In genomic region chr10:131009801-131010200, GRCh38 we compare ENCODE assay signal across 24 cellular contexts.
"Had no signal": no experiment of that assay in that cellular context is flagged by ENCODE, and none has a peak within 500 bp of the region (broad histone marks: within the 10 kb centered on the region; RNA-seq: fewer than 3 reads in every experiment).

No MANE protein-coding gene starts in this region.

- H3K9ac ChIP-seq: neural progenitor cell, parathyroid adenoma had no signal

- H3K36me3 ChIP-seq: neural progenitor cell, ovary, right lobe of liver, sigmoid colon, stomach, suprapubic skin, tibial artery, transverse colon, upper lobe of right lung, uterus had no signal

- H3K4me3 ChIP-seq: neural progenitor cell, ovary, psoas muscle, right lobe of liver, sigmoid colon, stomach, suprapubic skin, testis, tibial artery, transverse colon, upper lobe of right lung, uterus had no signal

- ATAC-seq: natural killer cell; psoas muscle; right cardiac atrium; right lobe of liver; stimulated activated effector memory CD8-positive, alpha-beta T cell treated with anti-CD3 and anti-CD28 coated beads, Interleukin-12 subunit alpha, Interleukin-12 subunit beta, amount 100 ng/mL, for 72 hours; stimulated activated naive B cell treated with anti-CD40 and anti-IgM and Interleukin-4, amounts not matched to agents 10 μg/mL and 1 μg/mL and 100 μg/mL, for 72 hours; upper lobe of right lung had no signal

- H3K27me3 ChIP-seq: neural progenitor cell, ovary, right lobe of liver, sigmoid colon, testis, transverse colon, upper lobe of right lung, uterus had no signal

- DNase-seq: natural killer cell; occipital lobe; ovary; psoas muscle; right cardiac atrium; sigmoid colon; small intestine; stimulated activated CD4-positive, alpha-beta T cell treated with anti-CD3 and anti-CD28 coated beads, Interleukin-15, amount 100 ng/mL, for 24 hours; stimulated activated CD4-positive, alpha-beta T cell treated with anti-CD3 and anti-CD28 coated beads, Interleukin-2, amount 100 ng/mL, for 24 hours; stimulated activated CD4-positive, alpha-beta T cell treated with anti-CD3 and anti-CD28 coated beads, Interleukin-2, amount 100 ng/mL, for 48 hours; stimulated activated CD4-positive, alpha-beta T cell treated with anti-CD3 and anti-CD28 coated beads, Interleukin-4, amount 100 ng/mL, for 24 hours; stimulated activated naive B cell treated with anti-CD40 and anti-IgM and Interleukin-4, amounts not matched to agents 10 μg/mL and 1 μg/mL and 100 μg/mL, for 72 hours; stimulated activated naive CD4-positive, alpha-beta T cell treated with Interleukin-2 at 50 U/mL for 16 hours; stomach; testis; tibial artery; transverse colon; upper lobe of right lung; uterus had no signal

- H3K27ac ChIP-seq: neural progenitor cell, ovary, parathyroid adenoma, psoas muscle, right lobe of liver, sigmoid colon, stomach, suprapubic skin, testis, tibial artery, transverse colon, upper lobe of right lung, uterus had no signal

- H3K4me2 ChIP-seq: neural progenitor cell had no signal

- H3K9me3 ChIP-seq: ovary, psoas muscle, right lobe of liver, sigmoid colon, suprapubic skin, testis, tibial artery, transverse colon, upper lobe of right lung, uterus had no signal

- H3K4me1 ChIP-seq: neural progenitor cell, parathyroid adenoma, psoas muscle, right lobe of liver, sigmoid colon, stomach, suprapubic skin, testis, tibial artery, transverse colon, upper lobe of right lung, uterus had no signal
